In the genomic region with DNA sequence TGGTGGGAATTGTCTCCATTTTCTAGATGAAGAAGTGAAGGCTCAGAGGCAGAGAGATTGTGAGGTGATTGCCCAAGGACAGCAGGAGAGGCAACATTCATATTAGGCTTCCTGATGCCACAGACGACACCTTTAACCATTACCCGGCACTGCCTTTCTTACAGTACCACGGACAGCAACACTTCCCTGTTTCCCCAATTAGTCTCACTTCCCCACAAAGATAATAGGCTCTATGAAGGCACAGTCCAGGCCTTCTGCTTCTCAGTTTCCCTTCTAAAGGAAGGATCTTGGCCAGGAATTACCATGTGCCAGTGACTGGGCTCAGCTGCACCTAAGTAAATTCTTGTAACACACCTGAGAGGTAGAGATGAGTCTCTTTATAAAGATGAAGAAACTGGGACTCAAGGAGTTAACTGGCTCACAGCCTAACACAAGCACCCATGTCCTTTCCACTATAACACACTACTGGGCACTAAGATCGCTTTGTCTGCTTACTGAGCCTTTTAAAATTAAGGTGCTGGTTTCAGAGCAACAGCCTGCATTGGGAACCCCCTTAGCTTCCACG, we compare ENCODE assay signal across 14 cellular contexts. TPM values are rescaled to one million over a fixed set of nuclear protein-coding genes. Genes with fewer than 3 reads are reported as not detected.
DNase-seq lines count a peak whose midpoint lies in the region; FAIRE-seq and TF ChIP-seq lines count a peak whose summit lies in the region.
"Had no signal": no experiment of that assay in that cellular context is flagged by ENCODE, and none has a peak within 500 bp of the region (broad histone marks: within the 10 kb centered on the region; RNA-seq: fewer than 3 reads in every experiment).

No MANE protein-coding gene starts in this region.

- H3K36me3 Mint-ChIP-seq in osteocyte (ENCODE audit: unreplicated experiment), result no peaks in the 10 kb centered on the region
- no peaks in the 10 kb centered on the region for H3K36me3 Mint-ChIP-seq in activated CD4-positive, alpha-beta T cell treated with anti-CD3 and anti-CD28 coated beads, Interleukin-2, amount 10 ng/mL, durations not matched to agents 7 days and 5 days (ENCODE audit: low read depth)

- H3K27me3 Mint-ChIP-seq in osteocyte (ENCODE audit: unreplicated experiment), result peaks cover 31% of the 10 kb centered on the region
- H3K27me3 Mint-ChIP-seq in activated CD4-positive, alpha-beta T cell treated with anti-CD3 and anti-CD28 coated beads, Interleukin-2, amount 10 ng/mL, durations not matched to agents 7 days and 5 days, result peaks cover 16% of the 10 kb centered on the region

- TF ChIP-seq POLR2A in GM12892 (IDR thresholded peaks at IDR 0.05; ENCODE audit: low read depth, low read length), result no peak

- no peaks in the 10 kb centered on the region for H3K9me3 ChIP-seq in BLaER1 treated with 17β-estradiol and CSF1 and Interleukin-3, amounts not matched to agents 10 nM and 100 nM (replicated peaks in 1 of 11)
- no peaks in the 10 kb centered on the region for H3K9me3 ChIP-seq in SK-N-SH
- no peaks in the 10 kb centered on the region for H3K9me3 ChIP-seq in liver (ENCODE audit: control insufficient read depth in 4 of 4, low read length in 3 of 4)
- H3K9me3 ChIP-seq: testis had no signal

- no peak overlapping the region for H3K4me3 Mint-ChIP-seq in osteocyte (ENCODE audit: unreplicated experiment)
- no peak overlapping the region for H3K4me3 Mint-ChIP-seq in activated CD4-positive, alpha-beta T cell treated with anti-CD3 and anti-CD28 coated beads, Interleukin-2, amount 10 ng/mL, durations not matched to agents 7 days and 5 days

- H2AFZ ChIP-seq in KMS-11 (ENCODE audit: low read depth), result 0 out of 2 replicates have a peak overlapping the region, but pooled peaks have one; percentile 8
- no peak overlapping the region for H2AFZ ChIP-seq in SK-N-SH (ENCODE audit: low read depth)

- 0 out of 22 replicates have a peak, but pooled peaks cover 0 to 4% (median 0%) of the 10 kb centered on the region in 11 experiments for H3K36me3 ChIP-seq in BLaER1 treated with 17β-estradiol and CSF1 and Interleukin-3, amounts not matched to agents 10 nM and 100 nM
- no peaks in the 10 kb centered on the region for H3K36me3 ChIP-seq in KMS-11 (ENCODE audit: insufficient read depth)
- H3K36me3 ChIP-seq in SK-N-SH (replicated peaks in 1 of 2; ENCODE audit: control insufficient read depth in 1 of 2, insufficient read depth in 2 of 2, low read length in 1 of 2), result no peaks in the 10 kb centered on the region
- peaks cover 0 to 14% (median 8%) of the 10 kb centered on the region in 4 donors for H3K36me3 ChIP-seq in liver (ENCODE audit: control insufficient read depth in 4 of 4, insufficient read depth in 3 of 4, low read depth in 1 of 4, low read length in 3 of 4)

- no peaks in the 10 kb centered on the region for H3K27me3 ChIP-seq in BLaER1 treated with 17β-estradiol and CSF1 and Interleukin-3, amounts not matched to agents 10 nM and 100 nM
- no peaks in the 10 kb centered on the region for H3K27me3 ChIP-seq in KMS-11 (ENCODE audit: insufficient read depth, low read depth)
- H3K27me3 ChIP-seq in SK-N-SH (ENCODE audit: insufficient read depth), result no peaks in the 10 kb centered on the region
- no peaks in the 10 kb centered on the region for H3K27me3 ChIP-seq in liver (ENCODE audit: control insufficient read depth in 4 of 4, insufficient read depth in 4 of 4, low read length in 3 of 4)
- H3K27me3 ChIP-seq: testis had no signal

- H3K4me1 Mint-ChIP-seq in osteocyte (ENCODE audit: unreplicated experiment), result no peaks in the 10 kb centered on the region
- H3K4me1 Mint-ChIP-seq in activated CD4-positive, alpha-beta T cell treated with anti-CD3 and anti-CD28 coated beads, Interleukin-2, amount 10 ng/mL, durations not matched to agents 7 days and 5 days, result peaks cover 24% of the 10 kb centered on the region

- POLR2A ChIA-PET in SK-N-SH (lab: Yijun Ruan, JAX), result no interaction called here
- POLR2A ChIA-PET in activated CD4-positive, alpha-beta T cell treated with anti-CD3 and anti-CD28 coated beads, Interleukin-2, amount 10 ng/mL, durations not matched to agents 7 days and 5 days (lab: Charles Lee), result no interaction called here

- peaks cover 31 to 85% (median 73%) of the 10 kb centered on the region in 10 experiments for H3K4me1 ChIP-seq in BLaER1 treated with 17β-estradiol and CSF1 and Interleukin-3, amounts not matched to agents 10 nM and 100 nM
- peaks cover 21% of the 10 kb centered on the region for H3K4me1 ChIP-seq in KMS-11 (ENCODE audit: low read depth, poor library complexity, severe bottlenecking)
- H3K4me1 ChIP-seq in SK-N-SH (ENCODE audit: control insufficient read depth in 1 of 2, insufficient read depth in 2 of 2, low read depth in 1 of 2, low read length in 1 of 2), result peaks cover 0 to 2% of the 10 kb centered on the region in 2 experiments; a peak in 1 of 4 replicates
- H3K4me1 ChIP-seq in liver (ENCODE audit: control insufficient read depth in 4 of 4, insufficient read depth in 4 of 4, low read length in 3 of 4), result peaks cover 4 to 28% (median 16%) of the 10 kb centered on the region in 4 donors

- TF ChIP-seq EP300 in SK-N-SH (IDR thresholded peaks at IDR 0.05; ENCODE audit: borderline replicate concordance in 1 of 2, low read depth in 1 of 2, low read length in 1 of 2), result no peak

- peaks cover 0 to 23% (median 0%) of the 10 kb centered on the region in 11 experiments; a peak in 3 of 22 replicates for H4K20me1 ChIP-seq in BLaER1 treated with 17β-estradiol and CSF1 and Interleukin-3, amounts not matched to agents 10 nM and 100 nM
- H4K20me1 ChIP-seq in KMS-11 (ENCODE audit: insufficient read depth), result no peaks in the 10 kb centered on the region
- H4K20me1 ChIP-seq in SK-N-SH (ENCODE audit: insufficient read depth), result no peaks in the 10 kb centered on the region

- 64% methylated on average over 5 of the region's 5 CpGs for WGBS in SK-N-SH (ENCODE audit: low lambda C conversion rate)
- 64% methylated on average over 5 of the region's 5 CpGs for WGBS in liver

- FAIRE-seq in GM12892 (lab: Jason Lieb, UNC), result no peak
- FAIRE-seq: kidney had no signal

- CTCF ChIA-PET in SK-N-SH (lab: Yijun Ruan, JAX), result interaction anchor here (0.7 to 22.3 kb wide), 25 partner anchors 9 to 441 kb away, joined by 3 to 460 read pairs (median 4); a partner anchor contains a TSS
- CTCF ChIA-PET in activated CD4-positive, alpha-beta T cell treated with anti-CD3 and anti-CD28 coated beads, Interleukin-2, amount 10 ng/mL, durations not matched to agents 7 days and 5 days (lab: Charles Lee), result interaction anchor here (1.0 to 4.7 kb wide), 4 partner anchors 10 to 73 kb away, joined by 3 to 32 read pairs (median 6); a partner anchor contains a TSS

- DNase-seq in SK-N-SH, result no peak
- DNase-seq in GM12892 (ENCODE audit: insufficient read length), result no peak
- no peak for DNase-seq in UCSD-AML1 (lab: John Stamatoyannopoulos, UW; ENCODE audit: unreplicated experiment)
- DNase-seq in osteocyte (ENCODE audit: extremely low spot score, unreplicated experiment), result no peak
- no peak for DNase-seq in activated CD4-positive, alpha-beta T cell treated with anti-CD3 and anti-CD28 coated beads, Interleukin-2, amount 10 ng/mL, durations not matched to agents 7 days and 5 days

- H3F3A ChIP-seq in SK-N-SH (replicated peaks; ENCODE audit: insufficient read depth), result no peaks in the 10 kb centered on the region

- H3K4me2 ChIP-seq in BLaER1 treated with 17β-estradiol and CSF1 and Interleukin-3, amounts not matched to agents 10 nM and 100 nM, result peak overlapping the region; percentile 90 to 100 (median 97); a peak in 19 of 22 replicates
- no peak overlapping the region; the same call in 1 of the 2 replicates for H3K4me2 ChIP-seq in KMS-11
- no peak overlapping the region for H3K4me2 ChIP-seq in SK-N-SH

- no peak for TF ChIP-seq RAD21 in SK-N-SH (IDR thresholded peaks at IDR 0.05; ENCODE audit: low read length)
- no peak for TF ChIP-seq RAD21 in liver (IDR thresholded peaks at IDR 0.05)

- no peaks in the 10 kb centered on the region for H3K9me2 ChIP-seq in SK-N-SH

- H3K27ac Mint-ChIP-seq in osteocyte (ENCODE audit: unreplicated experiment), result no peak overlapping the region
- no peak overlapping the region for H3K27ac Mint-ChIP-seq in activated CD4-positive, alpha-beta T cell treated with anti-CD3 and anti-CD28 coated beads, Interleukin-2, amount 10 ng/mL, durations not matched to agents 7 days and 5 days

- no peak for TF ChIP-seq CTCF in KMS-11 (conservative IDR thresholded peaks at IDR 0.05; ENCODE audit: low read depth, low read length)
- no peak for TF ChIP-seq CTCF in SK-N-SH (IDR thresholded peaks at IDR 0.05)
- TF ChIP-seq CTCF in liver (IDR thresholded peaks at IDR 0.05; ENCODE audit: low read depth, low read length, missing input control), result no peak
- TF ChIP-seq CTCF in osteocyte (IDR thresholded peaks at IDR 0.05), result no peak

- peak overlapping the region in 1 of 11 experiments; percentile 30; a peak in 1 of 22 replicates for H3K9ac ChIP-seq in BLaER1 treated with 17β-estradiol and CSF1 and Interleukin-3, amounts not matched to agents 10 nM and 100 nM
- no peak overlapping the region for H3K9ac ChIP-seq in KMS-11
- H3K9ac ChIP-seq in SK-N-SH, result no peak overlapping the region
- no peak overlapping the region for H3K9ac ChIP-seq in liver (ENCODE audit: low read depth in 1 of 2, low read length in 2 of 2)

- no peak overlapping the region for H3K4me3 ChIP-seq in BLaER1 treated with 17β-estradiol and CSF1 and Interleukin-3, amounts not matched to agents 10 nM and 100 nM
- H3K4me3 ChIP-seq in KMS-11 (IDR thresholded peaks at IDR 0.05; ENCODE audit: insufficient read depth, low read depth, low read length) (no peak overlapping the region), SK-N-SH (ENCODE audit: low read depth in 2 of 2, low read length in 1 of 2) (no peak overlapping the region), liver (ENCODE audit: low read depth in 1 of 3, low read length in 3 of 3) (no peak overlapping the region)
- H3K4me3 ChIP-seq: SK-N-MC, testis had no signal

- H3K27ac ChIP-seq in BLaER1 treated with 17β-estradiol and CSF1 and Interleukin-3, amounts not matched to agents 10 nM and 100 nM, result peak overlapping the region in 2 of 11 experiments; percentile 18 to 87; a peak in 2 of 22 replicates
- H3K27ac ChIP-seq in KMS-11 (no peak overlapping the region), SK-N-SH (ENCODE audit: low read depth in 2 of 2, low read length in 1 of 2) (no peak overlapping the region), liver (ENCODE audit: low read depth in 1 of 2, low read length in 2 of 2) (no peak overlapping the region)
- H3K27ac ChIP-seq: C4-2B, SK-N-MC, testis had no signal

- H3K79me2 ChIP-seq in KMS-11 (ENCODE audit: insufficient read depth, low read depth) (no peaks in the 10 kb centered on the region), SK-N-SH (ENCODE audit: insufficient read depth) (no peaks in the 10 kb centered on the region)

- H3K9me3 Mint-ChIP-seq in osteocyte (ENCODE audit: unreplicated experiment), result no peaks in the 10 kb centered on the region
- no peaks in the 10 kb centered on the region for H3K9me3 Mint-ChIP-seq in activated CD4-positive, alpha-beta T cell treated with anti-CD3 and anti-CD28 coated beads, Interleukin-2, amount 10 ng/mL, durations not matched to agents 7 days and 5 days

RNA-seq across cellular contexts. Expression of a gene that starts 9.6 kb away (rescaled TPM):
- 0.86 and 2.4 TPM in 2 replicates for polyA plus RNA-seq in SK-N-SH (2012; rRNA removed)
- polyA plus RNA-seq in SK-N-SH (2012; cell fraction: cytosol; rRNA removed), result 0.62 and 1.3 TPM in 2 replicates
- 6.9 and 10.8 TPM in 2 replicates for polyA plus RNA-seq in SK-N-SH (2012; cell fraction: nucleus; rRNA removed)
- total RNA-seq in liver, result 10 to 100 TPM in 1 of 2 donors, under 1 TPM in 1; 0.14 to 18.2 TPM
- 10 to 100 TPM; 14.0 to 21.3 TPM for polyA plus RNA-seq in liver
- not detected for polyA plus RNA-seq in GM12892 (2012; ENCODE audit: missing spikeins)
- not detected in 2 replicates for total RNA-seq in osteocyte
- not detected for total RNA-seq in activated CD4-positive, alpha-beta T cell treated with anti-CD3 and anti-CD28 coated beads, Interleukin-2, amount 10 ng/mL, durations not matched to agents 7 days and 5 days
- total RNA-seq: chondrocyte, pulmonary artery endothelial cell had no signal

RNA-seq across cellular contexts. Expression of a gene that starts 10.5 kb away (rescaled TPM):
- polyA plus RNA-seq in SK-N-SH (2012; rRNA removed) (625 and 646 TPM in 2 replicates), liver (100 to 1,000 TPM in 1 of 2 donors, 10 to 100 TPM in 1; 77.8 to 113 TPM)
- 361 and 510 TPM in 2 replicates for polyA plus RNA-seq in SK-N-SH (2012; cell fraction: cytosol; rRNA removed)
- 304 and 445 TPM in 2 replicates for polyA plus RNA-seq in SK-N-SH (2012; cell fraction: nucleus; rRNA removed)
- total RNA-seq in liver (10 to 100 TPM; 46.4 to 81.8 TPM), osteocyte (161 and 169 TPM in 2 replicates)
- 500 TPM for polyA plus RNA-seq in GM12892 (2012; ENCODE audit: missing spikeins)
- total RNA-seq in activated CD4-positive, alpha-beta T cell treated with anti-CD3 and anti-CD28 coated beads, Interleukin-2, amount 10 ng/mL, durations not matched to agents 7 days and 5 days, result 100 to 1,000 TPM; 429 to 461 TPM

RNA-seq across cellular contexts. Expression of a gene that starts 18.2 kb away (rescaled TPM):
- polyA plus RNA-seq in SK-N-SH (2012; rRNA removed) (0.12 and 0.19 TPM in 2 replicates), liver (under 1 TPM; 0.64 to 0.68 TPM)
- polyA plus RNA-seq in SK-N-SH (2012; cell fraction: cytosol; rRNA removed), result 0.08 and 0.18 TPM in 2 replicates
- 0.08 and 0.18 TPM in 2 replicates for polyA plus RNA-seq in SK-N-SH (2012; cell fraction: nucleus; rRNA removed)
- total RNA-seq in liver (under 1 TPM in 1 of 2 donors, not detected in 1; 0.25 TPM), osteocyte (not detected in 2 replicates)
- not detected for polyA plus RNA-seq in GM12892 (2012; ENCODE audit: missing spikeins)
- total RNA-seq in activated CD4-positive, alpha-beta T cell treated with anti-CD3 and anti-CD28 coated beads, Interleukin-2, amount 10 ng/mL, durations not matched to agents 7 days and 5 days, result not detected
- total RNA-seq: chondrocyte, kidney, pulmonary artery endothelial cell had no signal

RNA-seq across cellular contexts. Expression of a gene that starts 35.8 kb away (rescaled TPM):
- polyA plus RNA-seq in SK-N-SH (2012; rRNA removed), result 0.57 and 0.74 TPM in 2 replicates
- polyA plus RNA-seq in SK-N-SH (2012; cell fraction: cytosol; rRNA removed), result 0.51 and 0.66 TPM in 2 replicates
- 0.95 and 2.1 TPM in 2 replicates for polyA plus RNA-seq in SK-N-SH (2012; cell fraction: nucleus; rRNA removed)
- total RNA-seq in liver, result not detected
- polyA plus RNA-seq in liver, result under 1 TPM; 0.03 to 0.24 TPM
- polyA plus RNA-seq in GM12892 (2012; ENCODE audit: missing spikeins), result 1.00 TPM
- total RNA-seq in osteocyte, result 0.52 and 0.83 TPM in 2 replicates
- total RNA-seq in activated CD4-positive, alpha-beta T cell treated with anti-CD3 and anti-CD28 coated beads, Interleukin-2, amount 10 ng/mL, durations not matched to agents 7 days and 5 days, result under 1 TPM; 0.25 to 0.37 TPM

Comparison
In these comparisons a context has a peak if more than half of its experiments do, and no peak if none do; other contexts are left out.
1. H3K4me2 ChIP-seq: peak in BLaER1 treated with 17β-estradiol and CSF1 and Interleukin-3, amounts not matched to agents 10 nM and 100 nM (11 of 11); none in KMS-11 (single experiment) and SK-N-SH (single experiment).